In the genomic region with DNA sequence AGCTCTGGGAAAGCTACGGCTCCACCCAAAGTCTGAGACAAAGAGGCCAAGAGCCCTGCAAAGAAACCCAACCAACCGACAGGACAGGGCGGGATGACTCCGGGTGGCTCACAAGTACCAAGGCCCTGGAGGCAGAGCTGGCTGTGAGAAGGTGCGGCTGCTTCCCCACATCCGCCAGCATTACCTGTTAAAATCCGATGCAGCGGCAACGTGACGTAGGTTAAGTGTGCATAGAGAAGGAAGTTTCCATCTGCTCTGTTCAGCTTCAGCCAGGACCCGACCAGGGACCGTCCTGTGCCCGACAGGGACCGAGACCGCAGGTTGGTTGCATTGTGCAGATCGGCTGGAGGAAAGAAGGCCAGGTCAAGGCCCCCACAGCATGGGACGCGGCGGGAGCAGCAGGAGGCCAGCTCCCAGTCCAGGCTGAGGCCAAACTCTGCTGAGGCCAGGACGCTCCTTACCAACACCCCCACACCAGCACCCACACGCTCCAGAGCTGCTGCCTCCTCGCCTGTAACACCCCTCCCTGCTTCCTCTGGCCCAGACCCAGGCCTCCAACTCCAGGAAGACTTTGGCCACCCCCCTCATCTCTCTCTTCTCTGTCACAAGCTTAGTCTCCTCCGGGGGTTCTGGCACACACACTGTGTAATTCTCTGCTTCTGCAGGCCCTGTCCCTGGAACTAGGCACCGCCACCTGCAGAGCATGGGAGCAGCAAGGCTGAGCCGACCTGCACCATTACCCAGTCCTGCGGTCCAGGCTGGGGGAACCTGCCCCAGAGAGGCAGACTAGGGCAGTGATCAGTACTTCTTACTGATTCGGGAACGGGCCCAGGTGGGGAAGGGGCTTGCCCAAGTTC, we compare ENCODE assay signal across 29 cellular contexts. TPM values are rescaled to one million over a fixed set of nuclear protein-coding genes. Genes with fewer than 3 reads are reported as not detected.
DNase-seq lines count a peak whose midpoint lies in the region; ATAC-seq and TF ChIP-seq lines count a peak whose summit lies in the region.
"Had no signal": no experiment of that assay in that cellular context is flagged by ENCODE, and none has a peak within 500 bp of the region (broad histone marks: within the 10 kb centered on the region; RNA-seq: fewer than 3 reads in every experiment).

No MANE protein-coding gene starts in this region.

- no peak overlapping the region for H3K4me3 Mint-ChIP-seq in activated T-cell treated with anti-CD3 and anti-CD28 coated beads, Interleukin-2, amount 50 U/mL, for 24 hours
- no peak overlapping the region for H3K4me3 Mint-ChIP-seq in activated T-cell treated with anti-CD3 and anti-CD28 coated beads, Interleukin-2, amount 50 U/mL, for 4 hours
- no peak overlapping the region for H3K4me3 Mint-ChIP-seq in glutamatergic neuron (ENCODE audit: unreplicated experiment)
- H3K4me3 Mint-ChIP-seq: activated CD4-positive, alpha-beta T cell treated with anti-CD3 and anti-CD28 coated beads for 36 hours; central memory CD8-positive, alpha-beta T cell; memory B cell had no signal

- no peaks in the 10 kb centered on the region for H3K27me3 Mint-ChIP-seq in activated T-cell treated with anti-CD3 and anti-CD28 coated beads, Interleukin-2, amount 50 U/mL, for 24 hours
- no peaks in the 10 kb centered on the region for H3K27me3 Mint-ChIP-seq in activated T-cell treated with anti-CD3 and anti-CD28 coated beads, Interleukin-2, amount 50 U/mL, for 4 hours (ENCODE audit: low read depth)
- H3K27me3 Mint-ChIP-seq in glutamatergic neuron (ENCODE audit: unreplicated experiment), result peaks cover 6% of the 10 kb centered on the region
- H3K27me3 Mint-ChIP-seq: activated CD4-positive, alpha-beta T cell treated with anti-CD3 and anti-CD28 coated beads for 36 hours; central memory CD8-positive, alpha-beta T cell; memory B cell had no signal

- peak overlapping the region; percentile 27 for H3K27ac ChIP-seq in angular gyrus (ENCODE audit: low read depth, low read length)
- no peak overlapping the region for H3K27ac ChIP-seq in Peyer's patch
- H3K27ac ChIP-seq: A549, ascending aorta, BLaER1, right atrium auricular region, tibial nerve had no signal

- peak; percentile 18 for DNase-seq in activated T-cell treated with anti-CD3 and anti-CD28 coated beads, Interleukin-2, amount 50 U/mL, for 24 hours
- DNase-seq in activated T-cell treated with anti-CD3 and anti-CD28 coated beads, Interleukin-2, amount 50 U/mL, for 4 hours, result no peak
- DNase-seq in glutamatergic neuron (no peak), activated gamma-delta T cell (lab: John Stamatoyannopoulos, UW) (no peak), cerebellar nuclear complex (lab: John Stamatoyannopoulos, UW) (no peak), Peyer's patch (no peak)
- DNase-seq in stimulated activated CD4-positive, alpha-beta T cell treated with anti-CD3 and anti-CD28 coated beads, Interleukin-2, amount 100 ng/mL, for 24 hours, result no peak
- DNase-seq: activated CD4-positive, alpha-beta T cell treated with anti-CD3 and anti-CD28 coated beads for 36 hours; effector memory CD4-positive, alpha-beta T cell; KBM-7; MV-4-11; NCI-H187; NCI-H2227 treated with DMSO at 0.1 percent for 48 hours; NCI-H82; occipital lobe; OCI-M1; SHP77; stimulated activated CD4-positive, alpha-beta T cell treated with anti-CD3 and anti-CD28 coated beads, Interleukin-4, amount 100 ng/mL, for 4 hours; stimulated activated naive CD8-positive, alpha-beta T cell treated with anti-CD3 and anti-CD28 coated beads, Interleukin-15, Interleukin-2, amounts not matched to agents 100 U/mL and 50 U/mL, for 24 hours; SW 1271 had no signal

- H3K4me3 ChIP-seq in Peyer's patch, result no peak overlapping the region
- H3K4me3 ChIP-seq: A549, ascending aorta, BLaER1, right atrium auricular region, tibial nerve had no signal

- H3K36me3 Mint-ChIP-seq in activated T-cell treated with anti-CD3 and anti-CD28 coated beads, Interleukin-2, amount 50 U/mL, for 24 hours (ENCODE audit: low read depth), result peaks cover 56% of the 10 kb centered on the region
- H3K36me3 Mint-ChIP-seq in activated T-cell treated with anti-CD3 and anti-CD28 coated beads, Interleukin-2, amount 50 U/mL, for 4 hours (ENCODE audit: insufficient read depth), result peaks cover 15% of the 10 kb centered on the region
- H3K36me3 Mint-ChIP-seq in glutamatergic neuron (ENCODE audit: unreplicated experiment), result no peaks in the 10 kb centered on the region
- H3K36me3 Mint-ChIP-seq: activated naive CD4-positive, alpha-beta T cell treated with anti-CD3 and anti-CD28 coated beads, Interleukin-2, amount 50 U/mL, for 72 hours had no signal

- TF ChIP-seq CTCF in glutamatergic neuron (IDR thresholded peaks at IDR 0.05; ENCODE audit: partially characterized antibody, unreplicated experiment) (no peak), Peyer's patch (IDR thresholded peaks at IDR 0.05) (no peak)

- H3K27me3 ChIP-seq in Peyer's patch, result no peaks in the 10 kb centered on the region
- H3K27me3 ChIP-seq: ascending aorta, BLaER1, right atrium auricular region, tibial nerve had no signal

- no peaks in the 10 kb centered on the region for H3K4me1 Mint-ChIP-seq in activated T-cell treated with anti-CD3 and anti-CD28 coated beads, Interleukin-2, amount 50 U/mL, for 24 hours (ENCODE audit: low read depth)
- no peaks in the 10 kb centered on the region for H3K4me1 Mint-ChIP-seq in activated T-cell treated with anti-CD3 and anti-CD28 coated beads, Interleukin-2, amount 50 U/mL, for 4 hours (ENCODE audit: low read depth)
- peaks cover 26% of the 10 kb centered on the region for H3K4me1 Mint-ChIP-seq in glutamatergic neuron (ENCODE audit: low read depth, unreplicated experiment)
- H3K4me1 Mint-ChIP-seq: activated CD4-positive, alpha-beta T cell treated with anti-CD3 and anti-CD28 coated beads for 36 hours; central memory CD8-positive, alpha-beta T cell; memory B cell had no signal

- no peak overlapping the region for H3K27ac Mint-ChIP-seq in activated T-cell treated with anti-CD3 and anti-CD28 coated beads, Interleukin-2, amount 50 U/mL, for 24 hours
- H3K27ac Mint-ChIP-seq in glutamatergic neuron (ENCODE audit: unreplicated experiment), result peak overlapping the region; percentile 8
- H3K27ac Mint-ChIP-seq: activated CD4-positive, alpha-beta T cell treated with anti-CD3 and anti-CD28 coated beads for 36 hours; memory B cell had no signal

- H3K4me1 ChIP-seq in Peyer's patch, result peaks cover 0 to 8% (median 0%) of the 10 kb centered on the region in 4 donors
- H3K4me1 ChIP-seq: ascending aorta had no signal

- H3K9me3 Mint-ChIP-seq in activated T-cell treated with anti-CD3 and anti-CD28 coated beads, Interleukin-2, amount 50 U/mL, for 24 hours, result no peaks in the 10 kb centered on the region
- no peaks in the 10 kb centered on the region for H3K9me3 Mint-ChIP-seq in activated T-cell treated with anti-CD3 and anti-CD28 coated beads, Interleukin-2, amount 50 U/mL, for 4 hours
- peaks cover 10% of the 10 kb centered on the region for H3K9me3 Mint-ChIP-seq in glutamatergic neuron (ENCODE audit: unreplicated experiment)
- H3K9me3 Mint-ChIP-seq: activated naive CD4-positive, alpha-beta T cell treated with anti-CD3 and anti-CD28 coated beads, Interleukin-2, amount 50 U/mL, for 72 hours; central memory CD8-positive, alpha-beta T cell; memory B cell had no signal

- ATAC-seq in activated T-cell treated with anti-CD3 and anti-CD28 coated beads, Interleukin-2, amount 50 U/mL, for 4 hours, result no peak
- ATAC-seq: A549; activated CD4-positive, alpha-beta T cell treated with anti-CD3 and anti-CD28 coated beads for 36 hours; activated naive CD4-positive, alpha-beta T cell treated with anti-CD3 and anti-CD28 coated beads, Interleukin-2, amount 50 U/mL, for 72 hours; stimulated activated naive CD8-positive, alpha-beta T cell treated with anti-CD3 and anti-CD28 coated beads, Interleukin-15, Interleukin-2, amounts not matched to agents 100 U/mL and 50 U/mL, for 24 hours had no signal

- no peaks in the 10 kb centered on the region for H3K9me3 ChIP-seq in Peyer's patch
- H3K9me3 ChIP-seq: A549, ascending aorta, BLaER1, right atrium auricular region, tibial nerve had no signal

- no peak for TF ChIP-seq POLR2A in Peyer's patch (IDR thresholded peaks at IDR 0.05)

- peaks cover 0 to 65% (median 0%) of the 10 kb centered on the region in 3 donors for H3K36me3 ChIP-seq in Peyer's patch

RNA-seq across cellular contexts. Expression of a gene that starts 34.1 kb away (rescaled TPM):
- 100 to 1,000 TPM; 155 to 164 (median 163) TPM for total RNA-seq in activated T-cell treated with anti-CD3 and anti-CD28 coated beads, Interleukin-2, amount 50 U/mL, for 4 hours
- total RNA-seq in glutamatergic neuron (ENCODE audit: unreplicated experiment), result 79.0 TPM
- 10 to 100 TPM; 67.8 to 96.8 (median 75.8) TPM for total RNA-seq in Peyer's patch

RNA-seq across cellular contexts. Expression of a gene that starts 42.9 kb away (rescaled TPM):
- 10 to 100 TPM; 46.8 to 52.6 (median 48.8) TPM for total RNA-seq in activated T-cell treated with anti-CD3 and anti-CD28 coated beads, Interleukin-2, amount 50 U/mL, for 4 hours
- total RNA-seq in glutamatergic neuron (ENCODE audit: unreplicated experiment) (170 TPM), Peyer's patch (10 to 100 TPM; 21.2 to 41.3 (median 27.8) TPM)
